23 cellular contexts compared by ENCODE assay signal in genomic region chr3:69774029-69774428, GRCh38. TPM values are rescaled to one million over a fixed set of nuclear protein-coding genes. Genes with fewer than 3 reads are reported as not detected.
DNase-seq lines count a peak whose midpoint lies in the region; ATAC-seq, FAIRE-seq and TF ChIP-seq lines count a peak whose summit lies in the region.
"Had no signal": no experiment of that assay in that cellular context is flagged by ENCODE, and none has a peak within 500 bp of the region (broad histone marks: within the 10 kb centered on the region; RNA-seq: fewer than 3 reads in every experiment).

No MANE protein-coding gene starts in this region.

- H3K36me3 Mint-ChIP-seq in activated CD4-positive, alpha-beta memory T cell treated with anti-CD3 and anti-CD28 coated beads for 36 hours: no peaks in the 10 kb centered on the region
- H3K36me3 Mint-ChIP-seq: activated naive CD8-positive, alpha-beta T cell treated with anti-CD3 and anti-CD28 coated beads for 36 hours had no signal

- no peak for TF ChIP-seq RAD21 in HepG2 (CRISPR knock-in tag; IDR thresholded peaks at IDR 0.05)

- no peak overlapping the region for H3K9ac ChIP-seq in HepG2 (ENCODE audit: insufficient read depth, low read depth, low read length)
- H3K9ac ChIP-seq: GM23248 had no signal

- no peaks in the 10 kb centered on the region for H3K4me1 Mint-ChIP-seq in activated CD4-positive, alpha-beta memory T cell treated with anti-CD3 and anti-CD28 coated beads for 36 hours (ENCODE audit: low read depth)
- H3K4me1 Mint-ChIP-seq: activated naive CD8-positive, alpha-beta T cell treated with anti-CD3 and anti-CD28 coated beads for 36 hours; activated T-helper 17 cell treated with anti-CD3 and anti-CD28 coated beads, Interleukin-2, amount 50 U/mL, for 72 hours had no signal

- no TSS peak for BruUV-seq in HepG2 (replicated peaks; lab: Mats Ljungman, UMichigan)

- H3K4me2 ChIP-seq in HepG2 (ENCODE audit: low read depth, low read length): no peak overlapping the region

- no peaks in the 10 kb centered on the region for H3K27me3 Mint-ChIP-seq in activated CD4-positive, alpha-beta memory T cell treated with anti-CD3 and anti-CD28 coated beads for 36 hours
- H3K27me3 Mint-ChIP-seq: activated T-helper 17 cell treated with anti-CD3 and anti-CD28 coated beads, Interleukin-2, amount 50 U/mL, for 72 hours had no signal

- FAIRE-seq in HepG2 (lab: Jason Lieb, UNC): no peak

- intact Hi-C loops in right lobe of liver (cut with DNase I): no loop called here
- intact Hi-C loops in HepG2 (cut with micrococcal nuclease; ENCODE audit: unreplicated experiment): no loop called here
- intact Hi-C loops in left cardiac atrium (cut with DNase I): no loop called here
- intact Hi-C loops in gastrocnemius medialis (cut with DNase I; ENCODE audit: low total_unique reads): no loop called here
- intact Hi-C loops in activated CD4-positive, alpha-beta memory T cell treated with anti-CD3 and anti-CD28 coated beads for 36 hours (cut with micrococcal nuclease): no loop called here

- no peak for TF ChIP-seq CTCF in right lobe of liver (IDR thresholded peaks at IDR 0.05)
- TF ChIP-seq CTCF in HepG2 (CRISPR knock-in tag; IDR thresholded peaks at IDR 0.05): no peak
- TF ChIP-seq CTCF in gastrocnemius medialis (IDR thresholded peaks at IDR 0.05 in 4 of 5, conservative IDR thresholded peaks at IDR 0.05 in 1 of 5): no peak

- POLR2A ChIA-PET in HepG2 (lab: Yijun Ruan, JAX): no interaction called here
- POLR2A ChIA-PET in activated CD4-positive, alpha-beta memory T cell treated with anti-CD3 and anti-CD28 coated beads for 36 hours (lab: Charles Lee): no interaction called here

- H3K79me2 ChIP-seq in HepG2 (ENCODE audit: insufficient read depth, low read length): no peaks in the 10 kb centered on the region

- CTCF ChIA-PET in HepG2 (lab: Yijun Ruan, JAX; ENCODE audit: low intra/inter-chr PET ratio, low total read pairs): no interaction called here
- CTCF ChIA-PET in activated CD4-positive, alpha-beta memory T cell treated with anti-CD3 and anti-CD28 coated beads for 36 hours (lab: Charles Lee): no interaction called here

- no peak for TF ChIP-seq POLR2A in right lobe of liver (IDR thresholded peaks at IDR 0.05)
- TF ChIP-seq POLR2A in HepG2 (IDR thresholded peaks at IDR 0.05; ENCODE audit: insufficient read depth in 1 of 2, low read depth in 2 of 2, low read length in 2 of 2): no peak
- no peak for TF ChIP-seq POLR2A in gastrocnemius medialis (IDR thresholded peaks at IDR 0.05)

- TF ChIP-seq EP300 in HepG2 (IDR thresholded peaks at IDR 0.05; ENCODE audit: low read depth in 2 of 2, low read length in 2 of 2) (no peak), HepG2 (CRISPR knock-in tag; IDR thresholded peaks at IDR 0.05; ENCODE audit: borderline replicate concordance) (no peak)

- H2AFZ ChIP-seq in HepG2 (ENCODE audit: low read length): no peak overlapping the region
- H2AFZ ChIP-seq: GM23248 had no signal

- no peak overlapping the region for H3K4me3 Mint-ChIP-seq in activated CD4-positive, alpha-beta memory T cell treated with anti-CD3 and anti-CD28 coated beads for 36 hours
- H3K4me3 Mint-ChIP-seq: activated naive CD8-positive, alpha-beta T cell treated with anti-CD3 and anti-CD28 coated beads for 36 hours; activated T-helper 17 cell treated with anti-CD3 and anti-CD28 coated beads, Interleukin-2, amount 50 U/mL, for 72 hours had no signal

- WGBS in right lobe of liver (ENCODE audit: insufficient coverage, low coverage, low lambda C conversion rate, missing lambda C conversion rate): no CpG with 5 or more reads among the region's 1 CpG
- WGBS in HepG2 (ENCODE audit: low lambda C conversion rate): 0% methylated on average over 1 of the region's 1 CpG

- no peaks in the 10 kb centered on the region for H4K20me1 ChIP-seq in HepG2 (ENCODE audit: insufficient read depth, low read length)

- no peaks in the 10 kb centered on the region for H3K9me3 ChIP-seq in right lobe of liver
- H3K9me3 ChIP-seq in HepG2 (ENCODE audit: low read length): no peaks in the 10 kb centered on the region
- no peaks in the 10 kb centered on the region for H3K9me3 ChIP-seq in gastrocnemius medialis
- H3K9me3 ChIP-seq: esophagus squamous epithelium, prostate gland, spleen, upper lobe of left lung had no signal

- H3K4me3 ChIP-seq in right lobe of liver (no peak overlapping the region), HepG2 (replicated peaks in 1 of 3; ENCODE audit: insufficient read depth in 1 of 3, low read depth in 2 of 3, low read length in 3 of 3) (no peak overlapping the region), gastrocnemius medialis (no peak overlapping the region)
- H3K4me3 ChIP-seq: esophagus squamous epithelium, GM23248, prostate gland, spleen, upper lobe of left lung had no signal

- H3K27me3 ChIP-seq in right lobe of liver (no peaks in the 10 kb centered on the region), HepG2 (ENCODE audit: control insufficient read depth in 1 of 2, insufficient read depth in 2 of 2, low read length in 2 of 2) (no peaks in the 10 kb centered on the region; a peak in 1 of 5 replicates), gastrocnemius medialis (no peaks in the 10 kb centered on the region)
- H3K27me3 ChIP-seq: esophagus squamous epithelium, spleen, upper lobe of left lung had no signal

- H3K36me3 ChIP-seq in right lobe of liver: no peaks in the 10 kb centered on the region
- H3K36me3 ChIP-seq in HepG2 (replicated peaks in 1 of 2; ENCODE audit: control insufficient read depth in 1 of 2, insufficient read depth in 2 of 2, low read length in 2 of 2): no peaks in the 10 kb centered on the region
- H3K36me3 ChIP-seq in gastrocnemius medialis: no peaks in the 10 kb centered on the region
- H3K36me3 ChIP-seq: esophagus squamous epithelium, prostate gland, spleen, upper lobe of left lung had no signal

- no peak overlapping the region for H3K27ac ChIP-seq in right lobe of liver
- H3K27ac ChIP-seq in HepG2 (ENCODE audit: extremely low read length, insufficient read depth, low read length): no peak overlapping the region
- H3K27ac ChIP-seq in gastrocnemius medialis: peak overlapping the region in 3 of 4 donors; percentile 5 to 32 (median 12)
- H3K27ac ChIP-seq: esophagus squamous epithelium, GM23248, prostate gland, spleen, upper lobe of left lung had no signal

- ATAC-seq in right lobe of liver (peak; percentile 46 to 86 (median 73)), HepG2 (no peak), left cardiac atrium (peak; percentile 67 to 81), gastrocnemius medialis (peak; percentile 81 to 91), GM21825 (IDR thresholded peaks at IDR 0.05; ENCODE audit: unreplicated experiment) (no peak), HG03442 (IDR thresholded peaks at IDR 0.05; ENCODE audit: unreplicated experiment) (no peak), GM19467 (IDR thresholded peaks at IDR 0.05; ENCODE audit: unreplicated experiment) (no peak)
- ATAC-seq: activated T-helper 17 cell treated with anti-CD3 and anti-CD28 coated beads, Interleukin-2, amount 50 U/mL, for 72 hours had no signal

- DNase-seq in right lobe of liver (peak; percentile 54 to 78 (median 65)), HepG2 (ENCODE audit: low spot score) (no peak), left cardiac atrium (peak; percentile 62), gastrocnemius medialis (peak; percentile 72 to 87)
- DNase-seq in activated CD4-positive, alpha-beta memory T cell treated with anti-CD3 and anti-CD28 coated beads for 36 hours: no peak
- DNase-seq: activated CD8-positive, alpha-beta memory T cell treated with anti-CD3 and anti-CD28 coated beads, Interleukin-2, amount 50 U/mL, for 4 hours; activated naive CD8-positive, alpha-beta T cell treated with anti-CD3 and anti-CD28 coated beads for 36 hours; effector memory CD4-positive, alpha-beta T cell; esophagus squamous epithelium; GM23248; NCI-H1436; NCI-H2171; NCI-H526; RPMI8226; spleen; stimulated activated CD4-positive, alpha-beta T cell treated with anti-CD3 and anti-CD28 coated beads, Interleukin-4, amount 100 ng/mL, for 1 hour; stimulated activated naive CD4-positive, alpha-beta T cell treated with Interleukin-2 at 50 U/mL for 16 hours had no signal

- H3K4me1 ChIP-seq in right lobe of liver (no peaks in the 10 kb centered on the region), HepG2 (ENCODE audit: insufficient read depth, low read length) (no peaks in the 10 kb centered on the region), gastrocnemius medialis (peaks cover 72 to 81% of the 10 kb centered on the region in 2 donors)
- H3K4me1 ChIP-seq: spleen had no signal

- no peaks in the 10 kb centered on the region for H3K9me3 Mint-ChIP-seq in activated CD4-positive, alpha-beta memory T cell treated with anti-CD3 and anti-CD28 coated beads for 36 hours
- H3K9me3 Mint-ChIP-seq: activated naive CD8-positive, alpha-beta T cell treated with anti-CD3 and anti-CD28 coated beads for 36 hours had no signal

- in situ Hi-C loops in HepG2 (cut with HindIII; ENCODE audit: extremely low pct_ligation_motif_present, low pct_unique_long_range_greater_than_20kb) (no loop called here), gastrocnemius medialis (cut with MboI; ENCODE audit: low sequenced_read_pairs in 4 of 4) (no loop called here)

- H3K27ac Mint-ChIP-seq in activated CD4-positive, alpha-beta memory T cell treated with anti-CD3 and anti-CD28 coated beads for 36 hours: no peak overlapping the region
- H3K27ac Mint-ChIP-seq: activated naive CD8-positive, alpha-beta T cell treated with anti-CD3 and anti-CD28 coated beads for 36 hours; activated T-helper 17 cell treated with anti-CD3 and anti-CD28 coated beads, Interleukin-2, amount 50 U/mL, for 72 hours had no signal

RNA-seq across cellular contexts. Expression of gene MITF, which starts 34.8 kb away (rescaled TPM):
- total RNA-seq in right lobe of liver: 1 to 10 TPM; 1.9 to 4.1 (median 3.8) TPM
- 0.14 and 0.38 TPM in 2 replicates for total RNA-seq in HepG2 (2016; rRNA removed; fragmentation: Illumina TruSeq; extraction: Trizol)
- not detected in 2 replicates for total RNA-seq in HepG2 (2016; cell fraction: cytosol; rRNA removed; fragmentation: Illumina TruSeq; extraction: Trizol; ENCODE audit: low read depth)
- total RNA-seq in HepG2 (2016; cell fraction: insoluble cytoplasmic fraction; rRNA removed; fragmentation: Illumina TruSeq; extraction: Trizol): 0.15 and 0.19 TPM in 2 replicates
- total RNA-seq in HepG2 (2016; cell fraction: membrane; rRNA removed; fragmentation: Illumina TruSeq; extraction: Trizol): 0.34 and 0.37 TPM in 2 replicates
- total RNA-seq in HepG2 (2016; cell fraction: nucleus; rRNA removed; fragmentation: Illumina TruSeq; extraction: Trizol): 0.50 TPM in 1 of 2 replicates, not detected in the other
- polyA plus RNA-seq in HepG2 (2011; rRNA removed): 0.12 and 0.21 TPM in 2 replicates
- polyA plus RNA-seq in HepG2 (2011; cell fraction: cytosol; rRNA removed): 0.06 and 0.11 TPM in 2 replicates
- 0.03 TPM in 1 of 2 replicates, not detected in the other for polyA plus RNA-seq in HepG2 (2011; cell fraction: nucleus; rRNA removed)
- polyA plus RNA-seq in HepG2 (2012): 0.04 and 0.05 TPM in 2 replicates
- polyA plus RNA-seq in HepG2 (2016; cell fraction: cytosol; fragmentation: Illumina TruSeq; extraction: Trizol; ENCODE audit: low read depth): 0.07 TPM in 1 of 2 replicates, not detected in the other
- polyA plus RNA-seq in HepG2 (2016; cell fraction: insoluble cytoplasmic fraction; fragmentation: Illumina TruSeq; extraction: Trizol; ENCODE audit: low read depth): 0.28 TPM in 1 of 2 replicates, not detected in the other
- 0.06 and 0.34 TPM in 2 replicates for polyA plus RNA-seq in HepG2 (2016; cell fraction: membrane; fragmentation: Illumina TruSeq; extraction: Trizol; ENCODE audit: low read depth)
- 0.29 TPM in 1 of 2 replicates, not detected in the other for polyA plus RNA-seq in HepG2 (2016; cell fraction: nucleus; fragmentation: Illumina TruSeq; extraction: Trizol; ENCODE audit: insufficient read depth, low read depth)
- 1.6 and 72.3 TPM in 2 replicates for polyA minus RNA-seq in HepG2 (2011; rRNA and poly(A)+ RNA removed; ENCODE audit: low replicate concordance)
- not detected in 2 replicates for polyA minus RNA-seq in HepG2 (2011; cell fraction: cytosol; rRNA and poly(A)+ RNA removed)
- 0.39 and 1.1 TPM in 2 replicates for polyA minus RNA-seq in HepG2 (2011; cell fraction: nucleus; rRNA and poly(A)+ RNA removed)
- 10 to 100 TPM; 35.2 to 51.4 TPM for total RNA-seq in left cardiac atrium
- 100 to 1,000 TPM in 3 of 4 donors, 10 to 100 TPM in 1; 71.1 to 139 (median 109) TPM for total RNA-seq in gastrocnemius medialis
- not detected for total RNA-seq in activated CD4-positive, alpha-beta memory T cell treated with anti-CD3 and anti-CD28 coated beads for 36 hours
- total RNA-seq: activated T-helper 17 cell treated with anti-CD3 and anti-CD28 coated beads, Interleukin-2, amount 50 U/mL, for 72 hours had no signal

Comparison
In these comparisons a context has a peak if more than half of its experiments do, and no peak if none do; other contexts are left out.
1. ATAC-seq: peak in right lobe of liver (4 of 4), left cardiac atrium (2 of 2) and gastrocnemius medialis (2 of 2); none in HepG2 (single experiment), GM21825 (single experiment), HG03442 (single experiment) and GM19467 (single experiment).
2. DNase-seq: peak in right lobe of liver (3 of 3), left cardiac atrium (single experiment) and gastrocnemius medialis (2 of 2); none in HepG2 (single experiment) and activated CD4-positive, alpha-beta memory T cell treated with anti-CD3 and anti-CD28 coated beads for 36 hours (single experiment).
3. H3K27ac ChIP-seq: peak in gastrocnemius medialis (3 of 4); none in right lobe of liver (0 of 3) and HepG2 (single experiment).
4. RNA of gene MITF, which starts 34.8 kb away (total RNA-seq): 71.1 to 139 TPM in gastrocnemius medialis and 35.2 to 51.4 TPM in left cardiac atrium; 1.9 to 4.1 TPM in right lobe of liver, 0.14 to 0.50 TPM in HepG2 and not detected in activated CD4-positive, alpha-beta memory T cell treated with anti-CD3 and anti-CD28 coated beads for 36 hours; every median in the first group is over 4 times any median in the second.